In genomic region chr9:87663556-87663955, GRCh38 we compare ENCODE assay signal across 10 cellular contexts.
"Had no signal": no experiment of that assay in that cellular context is flagged by ENCODE, and none has a peak within 500 bp of the region (broad histone marks: within the 10 kb centered on the region; RNA-seq: fewer than 3 reads in every experiment).

No MANE protein-coding gene starts in this region.

- H3K36me3 ChIP-seq: cardiac muscle cell, neural progenitor cell, ovary had no signal

- H3K9me3 ChIP-seq: ovary had no signal

- H3K27ac ChIP-seq: cardiac muscle cell, left lung, neural progenitor cell, ovary had no signal

- H3K4me1 Mint-ChIP-seq: activated naive CD4-positive, alpha-beta T cell treated with anti-CD3 and anti-CD28 coated beads, Interleukin-2, amount 50 U/mL, for 24 hours; naive B cell; neural progenitor cell; T-cell had no signal

- H3K27me3 ChIP-seq: cardiac muscle cell, dorsolateral prefrontal cortex, left lung, neural progenitor cell, ovary had no signal

- H3K27me3 Mint-ChIP-seq: activated naive CD4-positive, alpha-beta T cell treated with anti-CD3 and anti-CD28 coated beads, Interleukin-2, amount 50 U/mL, for 24 hours had no signal

- H3K4me1 ChIP-seq: left lung, neural progenitor cell had no signal

- ATAC-seq: T-cell had no signal

- DNase-seq: activated gamma-delta T cell, naive B cell had no signal

- H3K4me3 Mint-ChIP-seq: activated naive CD4-positive, alpha-beta T cell treated with anti-CD3 and anti-CD28 coated beads, Interleukin-2, amount 50 U/mL, for 24 hours; activated T-cell treated with anti-CD3 and anti-CD28 coated beads, Interleukin-2, amount 50 U/mL, for 72 hours; naive B cell; neural progenitor cell; T-cell had no signal

- H3K27ac Mint-ChIP-seq: activated T-cell treated with anti-CD3 and anti-CD28 coated beads, Interleukin-2, amount 50 U/mL, for 72 hours; neural progenitor cell; T-cell had no signal

- H3K4me3 ChIP-seq: cardiac muscle cell, dorsolateral prefrontal cortex, left lung, neural progenitor cell, ovary had no signal

- H3K9me3 Mint-ChIP-seq: activated naive CD4-positive, alpha-beta T cell treated with anti-CD3 and anti-CD28 coated beads, Interleukin-2, amount 50 U/mL, for 24 hours had no signal

- H3K36me3 Mint-ChIP-seq: activated naive CD4-positive, alpha-beta T cell treated with anti-CD3 and anti-CD28 coated beads, Interleukin-2, amount 50 U/mL, for 24 hours; naive B cell; T-cell had no signal
